17 cellular contexts compared by ENCODE assay signal in the genomic region with DNA sequence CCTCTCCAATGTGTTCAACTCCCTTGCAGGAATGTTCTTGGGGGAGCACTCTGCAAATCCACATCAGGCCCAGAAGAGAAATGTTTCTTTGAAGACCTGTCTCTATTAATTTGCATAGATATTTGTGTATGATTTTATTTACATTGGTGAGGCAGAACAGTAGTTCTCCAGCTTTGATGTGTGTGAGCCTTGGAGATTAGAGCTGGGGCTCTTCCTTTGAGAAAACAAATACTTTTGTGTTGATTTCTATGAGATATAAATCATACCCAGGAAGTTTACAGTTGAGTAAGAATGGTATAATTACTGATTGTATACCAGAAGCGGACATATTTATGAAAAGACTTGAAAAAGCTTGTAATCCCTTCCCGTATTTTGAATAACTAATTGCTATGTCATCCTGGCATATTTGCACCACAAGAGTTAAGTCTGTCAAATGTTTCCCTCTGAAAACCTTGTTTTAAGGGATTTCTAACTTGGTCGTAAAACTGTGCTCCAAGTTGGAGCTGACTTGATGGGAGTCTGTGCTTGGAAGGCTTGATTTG.
DNase-seq lines count a peak whose midpoint lies in the region; ATAC-seq and TF ChIP-seq lines count a peak whose summit lies in the region.
"Had no signal": no experiment of that assay in that cellular context is flagged by ENCODE, and none has a peak within 500 bp of the region (broad histone marks: within the 10 kb centered on the region; RNA-seq: fewer than 3 reads in every experiment).

No MANE protein-coding gene starts in this region.

- H3K4me3 Mint-ChIP-seq in nephron progenitor cell = no peak overlapping the region
- H3K4me3 Mint-ChIP-seq: CD4-positive, alpha-beta T cell; H9 had no signal

- no peak overlapping the region for H3K27ac ChIP-seq in HEK293 (ENCODE audit: extremely low read depth, low read depth, low read length)
- H3K27ac ChIP-seq: C4-2B, HL-60 had no signal

- DNase-seq in HEK293T (ENCODE audit: extremely low spot score) (no peak), NCI-H526 treated with DMSO at 0.1 percent for 48 hours (lab: John Stamatoyannopoulos, UW) (peak; percentile 68), fibroblast of villous mesenchyme (ENCODE audit: low read depth) (peak; percentile 59), nephron progenitor cell (no peak), cerebellar cortex (ENCODE audit: low spot score) (no peak)
- no peak for DNase-seq in activated naive CD4-positive, alpha-beta T cell treated with anti-CD3 and anti-CD28 coated beads, Interleukin-2, amount 50 U/mL, for 16 hours
- DNase-seq: ACHN; Caco-2; CD4-positive, alpha-beta T cell; GF-D8; H9; IMR-90 had no signal

- CTCF ChIA-PET in HEK293 (lab: Yijun Ruan, JAX) (no interaction called here), HEK293T (lab: Yijun Ruan, JAX) (interaction anchor here (1.2 kb wide), 1 partner anchor 10 kb away, joined by 3 read pairs; no protein-coding TSS in a partner anchor)

- H3K4me1 Mint-ChIP-seq in nephron progenitor cell = peaks cover 50% of the 10 kb centered on the region

- no peaks in the 10 kb centered on the region for H3K4me1 ChIP-seq in HEK293 (ENCODE audit: control insufficient read depth, insufficient read depth, low read length)

- no peak overlapping the region for H3K27ac Mint-ChIP-seq in nephron progenitor cell
- H3K27ac Mint-ChIP-seq: CD4-positive, alpha-beta T cell; H9 had no signal

- H3K9me3 Mint-ChIP-seq in nephron progenitor cell = no peaks in the 10 kb centered on the region
- H3K9me3 Mint-ChIP-seq: CD4-positive, alpha-beta T cell; H9 had no signal

- H3K4me3 ChIP-seq in HEK293 (ENCODE audit: low read depth, low read length) (no peak overlapping the region), fibroblast of villous mesenchyme (ENCODE audit: low read depth, low read length) (no peak overlapping the region)
- H3K4me3 ChIP-seq: K562 had no signal

- no peaks in the 10 kb centered on the region for H3K36me3 Mint-ChIP-seq in nephron progenitor cell (ENCODE audit: low read depth)

- no peak for ATAC-seq in HG02798 (IDR thresholded peaks at IDR 0.05; ENCODE audit: poor library complexity, unreplicated experiment)
- ATAC-seq: K562 had no signal

- H3K27me3 Mint-ChIP-seq in nephron progenitor cell (ENCODE audit: low read depth, poor library complexity) = peaks cover 2% of the 10 kb centered on the region

- POLR2A ChIA-PET in HEK293 (lab: Yijun Ruan, JAX) (no interaction called here), HEK293T (lab: Yijun Ruan, JAX) (no interaction called here)

- TF ChIP-seq CTCF in HEK293 (tag by site-specific recombination; IDR thresholded peaks at IDR 0.05) (no peak), fibroblast of villous mesenchyme (IDR thresholded peaks at IDR 0.05; ENCODE audit: insufficient read depth, low read depth, low read length) (no peak), nephron progenitor cell (IDR thresholded peaks at IDR 0.05) (no peak)

- H3K36me3 ChIP-seq in HEK293 (ENCODE audit: control insufficient read depth in 2 of 2, insufficient read depth in 1 of 2, low read length in 2 of 2) = no peaks in the 10 kb centered on the region

- H3K9me3 ChIP-seq in HEK293 (ENCODE audit: control insufficient read depth, insufficient read depth, low read depth, low read length) = no peaks in the 10 kb centered on the region
- H3K9me3 ChIP-seq: Caco-2 had no signal

TF ChIP-seq in HEK293, 187 proteins besides CTCF, POLR2A, EP300 and RAD21 (continues in another document):
- TF ChIP-seq TCF7L2 (IDR thresholded peaks at IDR 0.05; ENCODE audit: borderline replicate concordance, low read depth, low read length) (0 out of 2 replicates have a peak, but pooled peaks have one; percentile 36), ZNF391 (tag by site-specific recombination; IDR thresholded peaks at IDR 0.05; ENCODE audit: borderline replicate concordance, low read depth) (no peak), BCL11B (tag by site-specific recombination; IDR thresholded peaks at IDR 0.05; ENCODE audit: low read depth) (no peak), SP7 (tag by site-specific recombination; IDR thresholded peaks at IDR 0.05) (peak; percentile 74), ZNF266 (tag by site-specific recombination; IDR thresholded peaks at IDR 0.05; ENCODE audit: low read depth) (no peak), ZBTB20 (tag by site-specific recombination; IDR thresholded peaks at IDR 0.05) (no peak), ZNF701 (tag by site-specific recombination; IDR thresholded peaks at IDR 0.05) (no peak), ZBTB48 (tag by site-specific recombination; IDR thresholded peaks at IDR 0.05) (no peak), ZNF624 (tag by site-specific recombination; IDR thresholded peaks at IDR 0.05) (no peak), ZNF529 (tag by site-specific recombination; IDR thresholded peaks at IDR 0.05; ENCODE audit: insufficient replicate concordance) (no peak), KLF7 (tag by site-specific recombination; IDR thresholded peaks at IDR 0.05; ENCODE audit: borderline replicate concordance) (no peak), GFI1B (tag by site-specific recombination; IDR thresholded peaks at IDR 0.05) (no peak), ZNF133 (tag by site-specific recombination; IDR thresholded peaks at IDR 0.05) (no peak)
- TF ChIP-seq, protein P1, sequence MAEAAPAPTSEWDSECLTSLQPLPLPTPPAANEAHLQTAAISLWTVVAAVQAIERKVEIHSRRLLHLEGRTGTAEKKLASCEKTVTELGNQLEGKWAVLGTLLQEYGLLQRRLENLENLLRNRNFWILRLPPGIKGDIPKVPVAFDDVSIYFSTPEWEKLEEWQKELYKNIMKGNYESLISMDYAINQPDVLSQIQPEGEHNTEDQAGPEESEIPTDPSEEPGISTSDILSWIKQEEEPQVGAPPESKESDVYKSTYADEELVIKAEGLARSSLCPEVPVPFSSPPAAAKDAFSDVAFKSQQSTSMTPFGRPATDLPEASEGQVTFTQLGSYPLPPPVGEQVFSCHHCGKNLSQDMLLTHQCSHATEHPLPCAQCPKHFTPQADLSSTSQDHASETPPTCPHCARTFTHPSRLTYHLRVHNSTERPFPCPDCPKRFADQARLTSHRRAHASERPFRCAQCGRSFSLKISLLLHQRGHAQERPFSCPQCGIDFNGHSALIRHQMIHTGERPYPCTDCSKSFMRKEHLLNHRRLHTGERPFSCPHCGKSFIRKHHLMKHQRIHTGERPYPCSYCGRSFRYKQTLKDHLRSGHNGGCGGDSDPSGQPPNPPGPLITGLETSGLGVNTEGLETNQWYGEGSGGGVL (tag by site-specific recombination; IDR thresholded peaks at IDR 0.05) = no peak

TF ChIP-seq in HEK293T, 16 proteins besides CTCF, POLR2A, EP300 and RAD21:
- TF ChIP-seq, protein P2, sequence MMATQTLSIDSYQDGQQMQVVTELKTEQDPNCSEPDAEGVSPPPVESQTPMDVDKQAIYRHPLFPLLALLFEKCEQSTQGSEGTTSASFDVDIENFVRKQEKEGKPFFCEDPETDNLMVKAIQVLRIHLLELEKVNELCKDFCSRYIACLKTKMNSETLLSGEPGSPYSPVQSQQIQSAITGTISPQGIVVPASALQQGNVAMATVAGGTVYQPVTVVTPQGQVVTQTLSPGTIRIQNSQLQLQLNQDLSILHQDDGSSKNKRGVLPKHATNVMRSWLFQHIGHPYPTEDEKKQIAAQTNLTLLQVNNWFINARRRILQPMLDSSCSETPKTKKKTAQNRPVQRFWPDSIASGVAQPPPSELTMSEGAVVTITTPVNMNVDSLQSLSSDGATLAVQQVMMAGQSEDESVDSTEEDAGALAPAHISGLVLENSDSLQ (IDR thresholded peaks at IDR 0.05) = 0 out of 2 replicates have a peak, but pooled peaks have one; percentile 7
- TF ChIP-seq SUZ12 (IDR thresholded peaks at IDR 0.05) = no peak
TF ChIP-seq in HEK293T: peak in this region for 1.

Comparison
In these comparisons a context has a peak if more than half of its experiments do, and no peak if none do; other contexts are left out.
1. DNase-seq: peak in NCI-H526 treated with DMSO at 0.1 percent for 48 hours (single experiment) and fibroblast of villous mesenchyme (single experiment); none in HEK293T (single experiment), activated naive CD4-positive, alpha-beta T cell treated with anti-CD3 and anti-CD28 coated beads, Interleukin-2, amount 50 U/mL, for 16 hours (single experiment), nephron progenitor cell (single experiment) and cerebellar cortex (single experiment).